Comparison of ENCODE assay signal across 22 cellular contexts in the genomic region with DNA sequence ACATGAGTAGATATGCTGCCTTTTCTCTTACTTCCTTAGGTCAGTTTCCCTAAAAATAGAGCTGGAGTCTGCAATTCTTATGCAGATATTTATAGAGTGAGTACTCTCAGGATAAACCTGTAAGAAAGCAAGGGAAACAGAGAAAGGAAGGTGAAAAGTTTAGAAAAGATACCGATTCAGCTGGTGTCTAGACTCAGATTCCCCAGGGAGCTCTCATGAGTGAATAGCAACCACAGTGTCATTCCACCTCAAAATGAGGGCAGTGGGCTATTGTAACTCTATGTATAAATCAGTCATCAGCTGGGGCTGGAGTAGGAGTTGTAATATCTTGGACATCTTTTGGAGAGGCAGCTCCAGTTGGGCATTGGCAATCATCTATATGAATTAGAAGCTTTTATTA.
"Had no signal": no experiment of that assay in that cellular context is flagged by ENCODE, and none has a peak within 500 bp of the region (broad histone marks: within the 10 kb centered on the region; RNA-seq: fewer than 3 reads in every experiment).

No MANE protein-coding gene starts in this region.

- H3K4me1 ChIP-seq: esophagus muscularis mucosa, gastroesophageal sphincter, heart left ventricle, left ventricle myocardium inferior, prostate gland, right atrium auricular region, upper lobe of left lung had no signal

- H3K36me3 Mint-ChIP-seq: activated naive CD4-positive, alpha-beta T cell treated with anti-CD3 and anti-CD28 coated beads, Interleukin-2, amount 50 U/mL, for 24 hours had no signal

- H3K27me3 ChIP-seq: cardiac muscle cell, esophagus muscularis mucosa, gastroesophageal sphincter, heart left ventricle, right atrium auricular region, upper lobe of left lung had no signal

- H3K36me3 ChIP-seq: cardiac muscle cell, esophagus muscularis mucosa, gastroesophageal sphincter, heart left ventricle, left ventricle myocardium inferior, prostate gland, right atrium auricular region, upper lobe of left lung had no signal

- H3K4me3 ChIP-seq: cardiac muscle cell, esophagus muscularis mucosa, gastroesophageal sphincter, heart left ventricle, left ventricle myocardium inferior, prostate gland, right atrium auricular region, skin epidermis, upper lobe of left lung had no signal

- H3K27ac Mint-ChIP-seq: activated naive CD4-positive, alpha-beta T cell treated with anti-CD3 and anti-CD28 coated beads, Interleukin-2, amount 50 U/mL, for 24 hours; activated T-cell treated with anti-CD3 and anti-CD28 coated beads, Interleukin-2, amount 50 U/mL, for 72 hours; stimulated activated naive CD8-positive, alpha-beta T cell treated with anti-CD3 and anti-CD28 coated beads, Interleukin-15, amount 100 ng/mL, for 72 hours; T-helper 1 cell treated with Interleukin-12 subunit alpha and Interleukin-12 subunit beta and Interleukin-4 antibody, amounts not matched to agents 30 μg/mL and 1 μg/mL, for 36 hours had no signal

- H3K9me3 Mint-ChIP-seq: activated naive CD4-positive, alpha-beta T cell treated with anti-CD3 and anti-CD28 coated beads, Interleukin-2, amount 50 U/mL, for 24 hours; activated T-cell treated with anti-CD3 and anti-CD28 coated beads, Interleukin-2, amount 50 U/mL, for 72 hours; stimulated activated naive CD8-positive, alpha-beta T cell treated with anti-CD3 and anti-CD28 coated beads, Interleukin-15, amount 100 ng/mL, for 72 hours; T-helper 1 cell treated with Interleukin-12 subunit alpha and Interleukin-12 subunit beta and Interleukin-4 antibody, amounts not matched to agents 30 μg/mL and 1 μg/mL, for 36 hours had no signal

- H3K27me3 Mint-ChIP-seq: activated naive CD4-positive, alpha-beta T cell treated with anti-CD3 and anti-CD28 coated beads, Interleukin-2, amount 50 U/mL, for 24 hours; stimulated activated naive CD8-positive, alpha-beta T cell treated with anti-CD3 and anti-CD28 coated beads, Interleukin-15, amount 100 ng/mL, for 72 hours had no signal

- H3K9me3 ChIP-seq: esophagus muscularis mucosa, gastroesophageal sphincter, heart left ventricle, left ventricle myocardium inferior, prostate gland, right atrium auricular region, upper lobe of left lung had no signal

- H3K4me1 Mint-ChIP-seq: activated naive CD4-positive, alpha-beta T cell treated with anti-CD3 and anti-CD28 coated beads, Interleukin-2, amount 50 U/mL, for 24 hours; stimulated activated naive CD8-positive, alpha-beta T cell treated with anti-CD3 and anti-CD28 coated beads, Interleukin-15, amount 100 ng/mL, for 72 hours had no signal

- H3K4me3 Mint-ChIP-seq: activated naive CD4-positive, alpha-beta T cell treated with anti-CD3 and anti-CD28 coated beads, Interleukin-2, amount 50 U/mL, for 24 hours; activated T-cell treated with anti-CD3 and anti-CD28 coated beads, Interleukin-2, amount 50 U/mL, for 72 hours; stimulated activated naive CD8-positive, alpha-beta T cell treated with anti-CD3 and anti-CD28 coated beads, Interleukin-15, amount 100 ng/mL, for 72 hours; T-helper 1 cell treated with Interleukin-12 subunit alpha and Interleukin-12 subunit beta and Interleukin-4 antibody, amounts not matched to agents 30 μg/mL and 1 μg/mL, for 36 hours had no signal

- H3K27ac ChIP-seq: cardiac muscle cell, esophagus muscularis mucosa, gastroesophageal sphincter, heart left ventricle, left ventricle myocardium inferior, prostate gland, right atrium auricular region, skin epidermis, upper lobe of left lung had no signal

- DNase-seq: activated CD4-positive, CD25-positive, alpha-beta regulatory T cell treated with anti-CD3 and anti-CD28 coated beads, Interleukin-2, amount 50 U/mL, for 72 hours; activated CD8-positive, alpha-beta memory T cell treated with anti-CD3 and anti-CD28 coated beads for 24 hours; activated gamma-delta T cell; activated T-cell treated with anti-CD3 and anti-CD28 coated beads, Interleukin-2, amount 50 U/mL, for 72 hours; dermis blood vessel endothelial cell; effector memory CD4-positive, alpha-beta T cell; heart left ventricle; left ventricle myocardium inferior; mammary epithelial cell; midbrain; stimulated activated CD4-positive, alpha-beta T cell treated with anti-CD3 and anti-CD28 coated beads, Interleukin-15, amount 100 ng/mL, for 24 hours; stimulated activated CD4-positive, alpha-beta T cell treated with anti-CD3 and anti-CD28 coated beads, Interleukin-2, amount 100 ng/mL, for 48 hours; stimulated activated naive CD8-positive, alpha-beta T cell treated with anti-CD3 and anti-CD28 coated beads, Interleukin-15, amount 100 ng/mL, for 72 hours; upper lobe of left lung had no signal

- ATAC-seq: activated T-cell treated with anti-CD3 and anti-CD28 coated beads, Interleukin-2, amount 50 U/mL, for 72 hours; gastroesophageal sphincter; heart left ventricle; stimulated activated naive CD8-positive, alpha-beta T cell treated with anti-CD3 and anti-CD28 coated beads, Interleukin-15, amount 100 ng/mL, for 72 hours had no signal
